Comparison of ENCODE assay signal across 1 cellular context in genomic region chr12:9925746-9926393, GRCh38.
TF ChIP-seq lines count a peak whose summit lies in the region.

No MANE protein-coding gene starts in this region.

TF ChIP-seq in WTC11, 78 proteins besides CTCF, POLR2A, EP300 and RAD21 (continued from another document):
- no peak for TF ChIP-seq USF1 (CRISPR knock-in tag; IDR thresholded peaks at IDR 0.05)
